ENCODE assay signal across 18 cellular contexts in the genomic region with DNA sequence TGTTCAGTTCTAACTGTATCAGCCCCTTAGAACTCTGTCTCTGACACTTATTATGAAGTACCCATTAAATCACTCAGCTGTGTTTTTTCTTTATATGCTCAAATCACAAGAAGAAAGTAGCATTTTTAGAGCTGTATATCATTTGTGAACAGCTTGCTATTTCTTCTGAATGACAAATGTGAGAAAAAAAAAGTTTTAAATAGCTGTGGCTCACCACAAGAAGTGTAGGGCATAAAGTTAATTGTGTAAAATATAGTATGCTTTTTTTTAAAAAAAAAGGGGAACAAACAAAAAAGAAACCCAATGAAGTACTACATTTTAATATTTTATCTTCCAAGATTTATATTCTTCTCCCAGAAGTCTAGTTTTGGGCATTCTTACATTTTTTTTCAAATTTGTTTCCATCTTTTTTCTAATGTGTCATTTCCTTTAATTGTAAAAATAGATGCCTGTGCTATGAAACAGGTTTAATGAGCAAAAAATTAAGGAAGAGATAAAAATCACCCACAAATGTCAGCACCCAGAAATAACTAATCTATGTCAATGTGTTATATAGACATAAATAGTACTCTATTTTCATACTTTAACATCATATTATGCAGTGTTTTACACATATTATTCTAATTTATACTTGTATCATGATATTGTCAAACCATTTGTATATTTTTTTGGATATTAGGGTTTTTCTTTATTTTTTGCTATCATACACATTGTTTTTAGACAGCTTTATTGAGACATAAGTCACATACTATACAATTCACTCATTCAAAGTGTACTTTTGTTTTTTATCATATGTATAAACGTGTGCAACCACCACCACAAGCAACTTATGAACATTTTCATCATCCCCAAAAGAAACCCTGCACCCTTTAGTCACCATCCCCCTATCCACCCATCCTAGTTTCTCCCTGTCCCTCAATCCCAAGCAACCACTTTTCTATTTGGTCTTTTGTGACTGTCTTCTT. TPM values are rescaled to one million over a fixed set of nuclear protein-coding genes. Genes with fewer than 3 reads are reported as not detected.
A peak's percentile ranks its signal among the peaks of the same experiment; 100 is the strongest.
DNase-seq lines count a peak whose midpoint lies in the region; ATAC-seq, FAIRE-seq and TF ChIP-seq lines count a peak whose summit lies in the region.
"Had no signal": no experiment of that assay in that cellular context is flagged by ENCODE, and none has a peak within 500 bp of the region (broad histone marks: within the 10 kb centered on the region; RNA-seq: fewer than 3 reads in every experiment).

No MANE protein-coding gene starts in this region.

- intact Hi-C loops in MCF 10A (cut with micrococcal nuclease) = no loop called here

- H3K27ac Mint-ChIP-seq in MCF 10A (ENCODE audit: low read depth, unreplicated experiment) = no peak overlapping the region
- H3K27ac Mint-ChIP-seq in type B pancreatic cell = no peak overlapping the region
- H3K27ac Mint-ChIP-seq: activated CD8-positive, alpha-beta T cell treated with anti-CD3 and anti-CD28 coated beads for 36 hours; CD8-positive, alpha-beta memory T cell; mesothelial cell of epicardium had no signal

- CTCF ChIA-PET in MCF 10A (lab: Yijun Ruan, JAX) = interaction anchor here (0.6 to 1.1 kb wide), 2 partner anchors 23 to 26 kb away, joined by 3 read pairs; a partner anchor contains a TSS

- no peaks in the 10 kb centered on the region for H3K9me3 Mint-ChIP-seq in MCF 10A (ENCODE audit: unreplicated experiment)
- no peaks in the 10 kb centered on the region for H3K9me3 Mint-ChIP-seq in type B pancreatic cell
- H3K9me3 Mint-ChIP-seq: activated CD8-positive, alpha-beta T cell treated with anti-CD3 and anti-CD28 coated beads for 36 hours; CD8-positive, alpha-beta memory T cell; mesothelial cell of epicardium had no signal

- H3K4me3 Mint-ChIP-seq in MCF 10A (ENCODE audit: unreplicated experiment) (no peak overlapping the region), type B pancreatic cell (no peak overlapping the region)
- H3K4me3 Mint-ChIP-seq: activated CD8-positive, alpha-beta T cell treated with anti-CD3 and anti-CD28 coated beads for 36 hours; CD8-positive, alpha-beta memory T cell; mesothelial cell of epicardium had no signal

- peaks cover 3% of the 10 kb centered on the region for H3K4me1 Mint-ChIP-seq in MCF 10A (ENCODE audit: insufficient read depth, unreplicated experiment)
- H3K4me1 Mint-ChIP-seq in type B pancreatic cell (ENCODE audit: unreplicated experiment) = no peaks in the 10 kb centered on the region
- H3K4me1 Mint-ChIP-seq: CD8-positive, alpha-beta memory T cell; mesothelial cell of epicardium had no signal

- ATAC-seq in HG03469 (IDR thresholded peaks at IDR 0.05; ENCODE audit: unreplicated experiment) = peak; percentile 72
- ATAC-seq: activated CD8-positive, alpha-beta T cell treated with anti-CD3 and anti-CD28 coated beads for 36 hours had no signal

- no peak for TF ChIP-seq CTCF in MCF 10A (IDR thresholded peaks at IDR 0.05; ENCODE audit: unreplicated experiment)
- no peak for TF ChIP-seq CTCF in type B pancreatic cell (conservative IDR thresholded peaks at IDR 0.05)

- no TSS peak for BruUV-seq in MCF 10A (replicated peaks; lab: Mats Ljungman, UMichigan)

- H3K27me3 Mint-ChIP-seq in MCF 10A (ENCODE audit: insufficient read depth, unreplicated experiment) = no peaks in the 10 kb centered on the region
- no peaks in the 10 kb centered on the region for H3K27me3 Mint-ChIP-seq in type B pancreatic cell

- H3K36me3 Mint-ChIP-seq in MCF 10A (ENCODE audit: insufficient read depth, unreplicated experiment) (no peaks in the 10 kb centered on the region), type B pancreatic cell (no peaks in the 10 kb centered on the region)
- H3K36me3 Mint-ChIP-seq: CD8-positive, alpha-beta memory T cell; mesothelial cell of epicardium had no signal

- FAIRE-seq in GM19239 (lab: Jason Lieb, UNC) = peak; percentile 78

- POLR2A ChIA-PET in MCF 10A (lab: Yijun Ruan, JAX) = no interaction called here

- DNase-seq in AML-193 (lab: John Stamatoyannopoulos, UW) (peak; percentile 13 to 31), GM19239 (ENCODE audit: insufficient read length, low spot score) (no peak), SIG-M5 treated with dmso at 0.1 percent for 504 hours (lab: John Stamatoyannopoulos, UW; ENCODE audit: unreplicated experiment) (peak; percentile 72), HuH-7 (ENCODE audit: low spot score) (no peak), MCF 10A (ENCODE audit: unreplicated experiment) (no peak), type B pancreatic cell (ENCODE audit: extremely low spot score, unreplicated experiment) (no peak), hypothalamus (lab: John Stamatoyannopoulos, UW) (no peak)
- DNase-seq: 8988T; activated CD8-positive, alpha-beta T cell treated with anti-CD3 and anti-CD28 coated beads for 36 hours; brain microvascular endothelial cell; CD8-positive, alpha-beta memory T cell; effector CD8-positive, alpha-beta T cell; NCI-H1105; occipital lobe had no signal

RNA-seq across cellular contexts. Expression of a gene that starts 22.4 kb away (rescaled TPM):
- total RNA-seq in MCF 10A (2022) (4.2 and 4.5 TPM in 2 replicates), type B pancreatic cell (ENCODE audit: low replicate concordance) (0.75 and 1.4 TPM in 2 replicates)
- total RNA-seq: G401, smooth muscle cell had no signal

Comparison
In these comparisons a context has a peak if more than half of its experiments do, and no peak if none do; other contexts are left out.
1. DNase-seq: peak in AML-193 (2 of 2) and SIG-M5 treated with dmso at 0.1 percent for 504 hours (single experiment); none in GM19239 (single experiment), HuH-7 (single experiment), MCF 10A (single experiment), type B pancreatic cell (single experiment) and hypothalamus (0 of 51).